8 cellular contexts compared by ENCODE assay signal in genomic region chr5:149999866-150000260, GRCh38. TPM values are rescaled to one million over a fixed set of nuclear protein-coding genes. Genes with fewer than 3 reads are reported as not detected.
A peak's percentile ranks its signal among the peaks of the same experiment; 100 is the strongest.
DNase-seq lines count a peak whose midpoint lies in the region; ATAC-seq, FAIRE-seq and TF ChIP-seq lines count a peak whose summit lies in the region.

No MANE protein-coding gene starts in this region.

- in situ Hi-C loops in K562 (cut with MboI), result loop anchor here (5.0 kb wide), 1 partner anchor 363 kb away; no protein-coding TSS in a partner anchor

- H3K79me2 ChIP-seq in K562 (ENCODE audit: control insufficient read depth, insufficient read depth, low read length), result peaks cover 62% of the 10 kb centered on the region

- WGBS in K562 (ENCODE audit: insufficient coverage, low coverage, missing lambda C conversion rate), result 1% methylated on average over 7 of the region's 7 CpGs
- WGBS in upper lobe of left lung, 2 donors, result 16 to 33% methylated on average over 7 of the region's 7 CpGs

- H3K27me3 ChIP-seq in K562 (ENCODE audit: control insufficient read depth in 2 of 2, insufficient read depth in 2 of 2, low read length in 2 of 2) (no peaks in the 10 kb centered on the region), lower lobe of right lung (ENCODE audit: low read depth) (no peaks in the 10 kb centered on the region), upper lobe of left lung (no peaks in the 10 kb centered on the region)

- no peak for TF ChIP-seq CTCF in K562 (IDR thresholded peaks at IDR 0.05 in 2 of 3, conservative IDR thresholded peaks at IDR 0.05 in 1 of 3; ENCODE audit: insufficient read depth in 2 of 3, low read depth in 1 of 3, low read length in 3 of 3)
- no peak for TF ChIP-seq CTCF in lower lobe of right lung (IDR thresholded peaks at IDR 0.05)
- TF ChIP-seq CTCF in upper lobe of left lung (IDR thresholded peaks at IDR 0.05), result no peak

- peaks cover 38% of the 10 kb centered on the region for H3K4me1 Mint-ChIP-seq in activated naive CD4-positive, alpha-beta T cell treated with anti-CD3 and anti-CD28 coated beads for 36 hours (ENCODE audit: low read depth)

- H3K9me3 ChIP-seq in K562 (replicated peaks; ENCODE audit: control insufficient read depth, insufficient read depth, low read depth, low read length) (no peaks in the 10 kb centered on the region), lower lobe of right lung (no peaks in the 10 kb centered on the region), upper lobe of left lung (no peaks in the 10 kb centered on the region)

- no peaks in the 10 kb centered on the region for H3K9me1 ChIP-seq in K562 (ENCODE audit: control insufficient read depth, insufficient read depth, low read length)

- no peaks in the 10 kb centered on the region for H3K27me3 Mint-ChIP-seq in activated naive CD4-positive, alpha-beta T cell treated with anti-CD3 and anti-CD28 coated beads for 36 hours (ENCODE audit: low read depth)

- H3K9ac ChIP-seq in K562 (ENCODE audit: insufficient read depth in 1 of 2, low read depth in 2 of 2, low read length in 2 of 2), result peak overlapping the region; percentile 93 to 95

- peak overlapping the region; percentile 86 for H3K4me3 Mint-ChIP-seq in activated naive CD4-positive, alpha-beta T cell treated with anti-CD3 and anti-CD28 coated beads for 36 hours

- H4K20me1 ChIP-seq in K562 (replicated peaks; ENCODE audit: control insufficient read depth, insufficient read depth, low read length), result 0 out of 2 replicates have a peak, but pooled peaks cover 7% of the 10 kb centered on the region

- ATAC-seq in K562 (no peak), lower lobe of right lung (no peak), upper lobe of left lung (ENCODE audit: low FRiP score in 2 of 2) (no peak)

- CTCF ChIA-PET in activated naive CD4-positive, alpha-beta T cell treated with anti-CD3 and anti-CD28 coated beads for 36 hours (lab: Charles Lee), result interaction anchor here (1.4 to 2.4 kb wide), 2 partner anchors 9 to 38 kb away, joined by 5 to 14 read pairs; no protein-coding TSS in a partner anchor
- CTCF ChIA-PET in K562 (lab: Yijun Ruan, JAX; ENCODE audit: low intra/inter-chr PET ratio), result no interaction called here

- peak overlapping the region; percentile 100 for H3K4me2 ChIP-seq in K562 (ENCODE audit: insufficient read depth, low read length)

- H3K36me3 Mint-ChIP-seq in activated naive CD4-positive, alpha-beta T cell treated with anti-CD3 and anti-CD28 coated beads for 36 hours (ENCODE audit: low read depth), result peaks cover 12% of the 10 kb centered on the region

- H3K9me3 Mint-ChIP-seq in activated naive CD4-positive, alpha-beta T cell treated with anti-CD3 and anti-CD28 coated beads for 36 hours, result no peaks in the 10 kb centered on the region

- peak overlapping the region; percentile 81 for H3K27ac Mint-ChIP-seq in activated naive CD4-positive, alpha-beta T cell treated with anti-CD3 and anti-CD28 coated beads for 36 hours

- TF ChIP-seq POLR2A in K562 (conservative IDR thresholded peaks at IDR 0.05), result no peak
- TF ChIP-seq POLR2A in upper lobe of left lung (IDR thresholded peaks at IDR 0.05), result no peak

- H3K4me1 ChIP-seq in K562 (replicated peaks in 1 of 2; ENCODE audit: control insufficient read depth in 2 of 2, insufficient read depth in 2 of 2, low read length in 2 of 2) (peaks cover 11 to 13% of the 10 kb centered on the region in 2 experiments; a peak in 4 of 5 replicates), lower lobe of right lung (peaks cover 30% of the 10 kb centered on the region), upper lobe of left lung (peaks cover 23 to 37% (median 29%) of the 10 kb centered on the region in 4 donors)

- H3K36me3 ChIP-seq in K562 (ENCODE audit: control insufficient read depth, insufficient read depth, low read length) (peaks cover 32% of the 10 kb centered on the region), lower lobe of right lung (peaks cover 27% of the 10 kb centered on the region), upper lobe of left lung (peaks cover 0 to 17% (median 6%) of the 10 kb centered on the region in 4 donors)

- BruUV-seq in K562 (replicated peaks; lab: Mats Ljungman, UMichigan), result TSS peak; percentile 76

- no peak for DNase-seq in activated naive CD4-positive, alpha-beta T cell treated with anti-CD3 and anti-CD28 coated beads for 36 hours
- DNase-seq in activated naive CD4-positive, alpha-beta T cell (lab: John Stamatoyannopoulos, UW), result no peak
- DNase-seq in K562 (ENCODE audit: extremely low read depth in 1 of 4, low spot score in 3 of 4) (no peak), lower lobe of right lung (no peak), upper lobe of left lung (no peak), NCI-H69 (lab: John Stamatoyannopoulos, UW) (no peak), RCC 7860 (ENCODE audit: low spot score) (no peak), SKM-1 treated with dmso at 0.1 percent for 144 hours (lab: John Stamatoyannopoulos, UW; ENCODE audit: unreplicated experiment) (no peak)

- TF ChIP-seq EP300 in K562 (IDR thresholded peaks at IDR 0.05; ENCODE audit: low read length) (no peak), upper lobe of left lung (IDR thresholded peaks at IDR 0.05) (no peak)

- peak overlapping the region; percentile 94 for H2AFZ ChIP-seq in K562 (ENCODE audit: low read depth, low read length)

- TF ChIP-seq RAD21 in K562 (CRISPR knock-in tag; conservative IDR thresholded peaks at IDR 0.05 in 1 of 2, IDR thresholded peaks at IDR 0.05 in 1 of 2), result no peak

- intact Hi-C loops in activated naive CD4-positive, alpha-beta T cell treated with anti-CD3 and anti-CD28 coated beads for 36 hours (cut with micrococcal nuclease), result loop anchor here (1.0 to 5.0 kb wide), 7 partner anchors 40 to 1617 kb away; partner anchors contain the start of genes CD74, FBXO38, PPARGC1B and SLC26A2
- intact Hi-C loops in K562 (cut with micrococcal nuclease) (no loop called here), lower lobe of right lung (cut with DNase I) (no loop called here)

- H3K27ac ChIP-seq in K562 (ENCODE audit: extremely low read depth, low read depth, low read length), result peak overlapping the region; percentile 95
- peak overlapping the region; percentile 96 for H3K27ac ChIP-seq in lower lobe of right lung
- H3K27ac ChIP-seq in upper lobe of left lung, result peak overlapping the region; percentile 91 to 97 (median 95)

- H3K4me3 ChIP-seq in K562 (peak overlapping the region; percentile 84), lower lobe of right lung (peak overlapping the region; percentile 77), upper lobe of left lung (peak overlapping the region; percentile 80 to 94 (median 81))

- FAIRE-seq in K562 (lab: Jason Lieb, UNC), result no peak
- no peak for FAIRE-seq in RCC 7860 (lab: Jason Lieb, UNC)

- POLR2A ChIA-PET in K562 (lab: Yijun Ruan, JAX), result interaction anchor here (0.6 to 1.8 kb wide), 14 partner anchors 9 to 367 kb away, joined by 3 to 5 read pairs (median 3); no protein-coding TSS in a partner anchor

RNA-seq across cellular contexts. Expression of gene TIGD6, which starts 0.6 kb away (rescaled TPM):
- 1 to 10 TPM; 2.6 to 2.7 TPM for total RNA-seq in activated naive CD4-positive, alpha-beta T cell treated with anti-CD3 and anti-CD28 coated beads for 36 hours
- 8.2 and 12.4 TPM in 2 replicates for total RNA-seq in K562 (2011; cell fraction: chromatin; rRNA removed; ENCODE audit: low replicate concordance)
- 5.2 and 6.6 TPM in 2 replicates for total RNA-seq in K562 (2011; cell fraction: nucleolus; rRNA removed)
- total RNA-seq in K562 (2011; cell fraction: nucleoplasm; rRNA removed), result 12.1 and 13.1 TPM in 2 replicates
- total RNA-seq in K562 (2014; rRNA removed) (3.9 and 5.2 TPM in 2 replicates), K562 (2014; rRNA removed; fragmentation: Illumina TruSeq; extraction: Trizol) (3.9 and 4.3 TPM in 2 replicates), K562 (2015; rRNA removed; fragmentation: Illumina TruSeq; extraction: Trizol) (3.8 and 4.3 TPM in 2 replicates), K562 (2021) (4.3 and 4.4 TPM in 2 replicates), lower lobe of right lung (4.8 TPM), upper lobe of left lung (1 to 10 TPM; 2.2 to 6.3 (median 4.1) TPM)
- polyA plus RNA-seq in K562 (2011; rRNA removed) (4.9 and 5.1 TPM in 2 replicates), K562 (2014; fragmentation: Illumina TruSeq; extraction: Trizol) (6.3 and 7.0 TPM in 2 replicates), K562 (2014; fragmentation: Nextera tagmentation; extraction: Ambion mirVana) (1 to 10 TPM; 1.8 to 2.3 TPM), K562 (2014; rRNA removed) (3.1 and 4.0 TPM in 2 replicates)
- 5.7 TPM in 2 replicates for polyA plus RNA-seq in K562 (2011; cell fraction: cytosol; rRNA removed)
- 14.9 and 16.9 TPM in 2 replicates for polyA plus RNA-seq in K562 (2011; cell fraction: nucleus; rRNA removed)
- 4.9 and 5.4 TPM in 2 replicates for polyA plus RNA-seq in K562 (2012)
- polyA minus RNA-seq in K562 (2011; rRNA and poly(A)+ RNA removed), result 9.4 and 9.9 TPM in 2 replicates
- 1.0 and 2.7 TPM in 2 replicates for polyA minus RNA-seq in K562 (2011; cell fraction: cytosol; rRNA and poly(A)+ RNA removed)
- polyA minus RNA-seq in K562 (2011; cell fraction: nucleus; rRNA and poly(A)+ RNA removed), result 4.8 and 8.7 TPM in 2 replicates

RNA-seq across cellular contexts. Expression of gene HMGXB3, which starts 0.7 kb away (rescaled TPM):
- total RNA-seq in activated naive CD4-positive, alpha-beta T cell treated with anti-CD3 and anti-CD28 coated beads for 36 hours, result 10 to 100 TPM; 24.3 to 26.8 TPM
- 126 and 156 TPM in 2 replicates for total RNA-seq in K562 (2011; cell fraction: chromatin; rRNA removed; ENCODE audit: low replicate concordance)
- total RNA-seq in K562 (2011; cell fraction: nucleolus; rRNA removed), result 104 and 109 TPM in 2 replicates
- 92.4 and 96.9 TPM in 2 replicates for total RNA-seq in K562 (2011; cell fraction: nucleoplasm; rRNA removed)
- 32.1 and 44.2 TPM in 2 replicates for total RNA-seq in K562 (2014; rRNA removed)
- 32.2 and 34.3 TPM in 2 replicates for total RNA-seq in K562 (2014; rRNA removed; fragmentation: Illumina TruSeq; extraction: Trizol)
- 32.2 and 34.7 TPM in 2 replicates for total RNA-seq in K562 (2015; rRNA removed; fragmentation: Illumina TruSeq; extraction: Trizol)
- total RNA-seq in K562 (2021), result 44.1 and 44.3 TPM in 2 replicates
- polyA plus RNA-seq in K562 (2011; rRNA removed), result 44.0 and 47.5 TPM in 2 replicates
- polyA plus RNA-seq in K562 (2011; cell fraction: cytosol; rRNA removed), result 37.8 and 42.6 TPM in 2 replicates
- polyA plus RNA-seq in K562 (2011; cell fraction: nucleus; rRNA removed), result 119 and 131 TPM in 2 replicates
- polyA plus RNA-seq in K562 (2012), result 26.6 and 30.2 TPM in 2 replicates
- 40.0 and 41.0 TPM in 2 replicates for polyA plus RNA-seq in K562 (2014; fragmentation: Illumina TruSeq; extraction: Trizol)
- 1 to 10 TPM; 1.8 to 2.1 TPM for polyA plus RNA-seq in K562 (2014; fragmentation: Nextera tagmentation; extraction: Ambion mirVana)
- polyA plus RNA-seq in K562 (2014; rRNA removed), result 31.7 and 31.9 TPM in 2 replicates
- 61.8 and 62.5 TPM in 2 replicates for polyA minus RNA-seq in K562 (2011; rRNA and poly(A)+ RNA removed)
- 33.1 and 34.0 TPM in 2 replicates for polyA minus RNA-seq in K562 (2011; cell fraction: cytosol; rRNA and poly(A)+ RNA removed)
- polyA minus RNA-seq in K562 (2011; cell fraction: nucleus; rRNA and poly(A)+ RNA removed), result 49.3 and 58.9 TPM in 2 replicates
- 28.3 TPM for total RNA-seq in lower lobe of right lung
- 10 to 100 TPM; 29.6 to 71.2 (median 41.0) TPM for total RNA-seq in upper lobe of left lung

RNA-seq across cellular contexts. Expression of gene SLC26A2, which starts 39.3 kb away (rescaled TPM):
- 1 to 10 TPM; 3.5 to 3.7 TPM for total RNA-seq in activated naive CD4-positive, alpha-beta T cell treated with anti-CD3 and anti-CD28 coated beads for 36 hours
- total RNA-seq in K562 (2011; cell fraction: chromatin; rRNA removed; ENCODE audit: low replicate concordance), result 6.6 and 7.6 TPM in 2 replicates
- total RNA-seq in K562 (2011; cell fraction: nucleolus; rRNA removed), result 4.6 and 5.3 TPM in 2 replicates
- total RNA-seq in K562 (2011; cell fraction: nucleoplasm; rRNA removed), result 6.6 and 9.2 TPM in 2 replicates
- total RNA-seq in K562 (2014; rRNA removed) (3.1 and 3.6 TPM in 2 replicates), K562 (2014; rRNA removed; fragmentation: Illumina TruSeq; extraction: Trizol) (4.3 and 5.6 TPM in 2 replicates), K562 (2015; rRNA removed; fragmentation: Illumina TruSeq; extraction: Trizol) (5.8 and 6.3 TPM in 2 replicates), K562 (2021) (4.1 and 4.9 TPM in 2 replicates), lower lobe of right lung (14.7 TPM), upper lobe of left lung (10 to 100 TPM in 5 of 6 donors, 1 to 10 TPM in 1; 7.3 to 21.6 (median 16.8) TPM)
- polyA plus RNA-seq in K562 (2011; rRNA removed) (4.7 and 4.9 TPM in 2 replicates), K562 (2014; fragmentation: Illumina TruSeq; extraction: Trizol) (3.3 and 3.5 TPM in 2 replicates), K562 (2014; fragmentation: Nextera tagmentation; extraction: Ambion mirVana) (1 to 10 TPM; 1.1 to 2.0 TPM), K562 (2014; rRNA removed) (2.6 TPM in 2 replicates)
- 1.2 and 3.2 TPM in 2 replicates for polyA plus RNA-seq in K562 (2011; cell fraction: cytosol; rRNA removed)
- polyA plus RNA-seq in K562 (2011; cell fraction: nucleus; rRNA removed), result 1.7 and 3.6 TPM in 2 replicates
- 2.9 and 4.4 TPM in 2 replicates for polyA plus RNA-seq in K562 (2012)
- 13.8 and 13.9 TPM in 2 replicates for polyA minus RNA-seq in K562 (2011; rRNA and poly(A)+ RNA removed)
- 4.2 and 6.2 TPM in 2 replicates for polyA minus RNA-seq in K562 (2011; cell fraction: cytosol; rRNA and poly(A)+ RNA removed)
- 1.9 and 4.0 TPM in 2 replicates for polyA minus RNA-seq in K562 (2011; cell fraction: nucleus; rRNA and poly(A)+ RNA removed)

RNA-seq across cellular contexts. Expression of gene PDE6A, which starts 55.3 kb away (rescaled TPM):
- total RNA-seq in activated naive CD4-positive, alpha-beta T cell treated with anti-CD3 and anti-CD28 coated beads for 36 hours, result not detected
- not detected in 2 replicates for total RNA-seq in K562 (2011; cell fraction: chromatin; rRNA removed; ENCODE audit: low replicate concordance)
- not detected in 2 replicates for total RNA-seq in K562 (2011; cell fraction: nucleolus; rRNA removed)
- total RNA-seq in K562 (2011; cell fraction: nucleoplasm; rRNA removed), result 0.23 TPM in 1 of 2 replicates, not detected in the other
- total RNA-seq in K562 (2014; rRNA removed) (not detected in 2 replicates), K562 (2014; rRNA removed; fragmentation: Illumina TruSeq; extraction: Trizol) (not detected in 2 replicates), K562 (2015; rRNA removed; fragmentation: Illumina TruSeq; extraction: Trizol) (0.04 TPM in 2 replicates), K562 (2021) (not detected in 2 replicates), lower lobe of right lung (not detected), upper lobe of left lung (not detected)
- polyA plus RNA-seq in K562 (2011; rRNA removed) (not detected in 2 replicates), K562 (2014; fragmentation: Illumina TruSeq; extraction: Trizol) (0.03 TPM in 1 of 2 replicates, not detected in the other), K562 (2014; fragmentation: Nextera tagmentation; extraction: Ambion mirVana) (under 1 TPM in 1 of 2 experiments, not detected in 1; 0.01 TPM), K562 (2014; rRNA removed) (0.01 TPM in 1 of 2 replicates, not detected in the other)
- polyA plus RNA-seq in K562 (2011; cell fraction: cytosol; rRNA removed), result 0.03 TPM in 1 of 2 replicates, not detected in the other
- polyA plus RNA-seq in K562 (2011; cell fraction: nucleus; rRNA removed), result not detected in 2 replicates
- 0.04 and 0.05 TPM in 2 replicates for polyA plus RNA-seq in K562 (2012)
- not detected in 2 replicates for polyA minus RNA-seq in K562 (2011; rRNA and poly(A)+ RNA removed)
- polyA minus RNA-seq in K562 (2011; cell fraction: cytosol; rRNA and poly(A)+ RNA removed), result not detected in 2 replicates
- not detected in 2 replicates for polyA minus RNA-seq in K562 (2011; cell fraction: nucleus; rRNA and poly(A)+ RNA removed)
